In the genomic region with DNA sequence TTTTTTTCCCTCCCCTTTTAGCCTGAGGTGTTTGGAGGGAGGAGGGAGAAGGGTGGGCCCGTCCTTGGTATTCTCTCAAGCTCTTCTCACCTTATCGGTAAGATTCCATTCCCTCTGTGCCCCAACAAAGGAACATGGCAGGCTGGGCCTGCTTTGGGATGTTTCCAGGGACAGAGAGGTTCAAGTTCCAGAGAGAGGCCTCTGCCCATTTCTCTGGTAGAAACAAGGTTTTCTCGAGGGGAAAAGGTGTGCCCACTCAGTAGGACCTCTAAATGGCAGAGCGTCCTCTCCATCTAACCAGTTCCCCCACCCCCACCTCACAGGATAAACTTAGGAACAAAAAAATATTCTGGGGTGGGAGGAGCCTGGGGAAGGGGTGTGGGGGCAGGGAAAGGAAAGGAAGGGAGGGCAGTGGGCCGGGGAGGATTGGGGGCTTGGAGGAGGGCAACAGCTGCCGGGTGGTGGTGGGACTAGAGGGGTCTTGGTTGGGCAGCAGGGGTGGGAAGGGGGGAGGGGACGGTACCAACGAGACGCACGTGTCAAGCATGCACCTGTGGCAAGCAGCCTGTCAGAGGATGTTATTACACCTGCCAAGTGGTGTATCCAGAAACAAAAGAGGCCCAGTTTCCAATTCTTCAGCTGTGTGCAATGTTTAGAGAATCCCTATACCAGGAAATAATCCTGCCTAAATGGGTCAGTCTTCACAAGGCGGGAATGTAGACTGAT, we compare ENCODE assay signal across 8 cellular contexts. TPM values are rescaled to one million over a fixed set of nuclear protein-coding genes. Genes with fewer than 3 reads are reported as not detected.
A peak's percentile ranks its signal among the peaks of the same experiment; 100 is the strongest.
DNase-seq lines count a peak whose midpoint lies in the region; ATAC-seq and TF ChIP-seq lines count a peak whose summit lies in the region.

No MANE protein-coding gene starts in this region.

- H3K4me1 Mint-ChIP-seq in activated T-cell treated with anti-CD3 and anti-CD28 coated beads, Interleukin-2, amount 50 U/mL, for 24 hours (ENCODE audit: low read depth) = peaks cover 52% of the 10 kb centered on the region

- H3K4me3 Mint-ChIP-seq in activated T-cell treated with anti-CD3 and anti-CD28 coated beads, Interleukin-2, amount 50 U/mL, for 24 hours = peak overlapping the region; percentile 99

- in situ Hi-C loops in gastrocnemius medialis (cut with MboI; ENCODE audit: low sequenced_read_pairs in 4 of 4) = no loop called here

- TF ChIP-seq POLR2A in gastrocnemius medialis (IDR thresholded peaks at IDR 0.05) = peak; percentile 44 to 51

- H3K27ac ChIP-seq in right cardiac atrium (ENCODE audit: low read length) (peak overlapping the region; percentile 94), gastrocnemius medialis (peak overlapping the region; percentile 98 to 100 (median 98))

- peaks cover 0 to 7% of the 10 kb centered on the region in 2 donors for H3K36me3 ChIP-seq in gastrocnemius medialis

- H3K4me1 ChIP-seq in right cardiac atrium (ENCODE audit: control insufficient read depth, insufficient read depth, low read length) = peaks cover 4% of the 10 kb centered on the region
- H3K4me1 ChIP-seq in gastrocnemius medialis = peaks cover 25 to 30% of the 10 kb centered on the region in 2 donors

- no peaks in the 10 kb centered on the region for H3K27me3 Mint-ChIP-seq in activated T-cell treated with anti-CD3 and anti-CD28 coated beads, Interleukin-2, amount 50 U/mL, for 24 hours

- H3K27me3 ChIP-seq in right cardiac atrium (ENCODE audit: control insufficient read depth, insufficient read depth) (no peaks in the 10 kb centered on the region), gastrocnemius medialis (no peaks in the 10 kb centered on the region)

- peak; percentile 38 for DNase-seq in ELR (ENCODE audit: low read depth)
- DNase-seq in NCI-H1930 (lab: John Stamatoyannopoulos, UW) = peak; percentile 36 to 42
- peak; percentile 69 for DNase-seq in activated T-cell treated with anti-CD3 and anti-CD28 coated beads, Interleukin-2, amount 50 U/mL, for 24 hours
- peak in 2 of 3 donors; percentile 25 to 33 for DNase-seq in right cardiac atrium
- DNase-seq in gastrocnemius medialis = peak; percentile 63 to 69
- DNase-seq in NCI-H524 treated with DMSO at 0.1 percent for 48 hours (lab: John Stamatoyannopoulos, UW) = no peak

- ATAC-seq in right cardiac atrium (no peak), gastrocnemius medialis (peak; percentile 13 to 20), GM21526 (IDR thresholded peaks at IDR 0.05; ENCODE audit: low FRiP score, unreplicated experiment) (no peak)
- no peak for ATAC-seq in activated CD4-positive, CD25-positive, alpha-beta regulatory T cell treated with anti-CD3 and anti-CD28 coated beads, Interleukin-2, amount 50 U/mL, for 24 hours

- peak overlapping the region; percentile 100 for H3K27ac Mint-ChIP-seq in activated T-cell treated with anti-CD3 and anti-CD28 coated beads, Interleukin-2, amount 50 U/mL, for 24 hours

- 10% methylated on average over 11 of the region's 11 CpGs for WGBS in right cardiac atrium

- H3K36me3 Mint-ChIP-seq in activated T-cell treated with anti-CD3 and anti-CD28 coated beads, Interleukin-2, amount 50 U/mL, for 24 hours (ENCODE audit: low read depth) = peaks cover 56% of the 10 kb centered on the region

- H3K9me3 ChIP-seq in right cardiac atrium (ENCODE audit: control insufficient read depth, low read length) = no peaks in the 10 kb centered on the region
- H3K9me3 ChIP-seq in gastrocnemius medialis = no peaks in the 10 kb centered on the region

- TF ChIP-seq CTCF in gastrocnemius medialis (IDR thresholded peaks at IDR 0.05 in 4 of 5, conservative IDR thresholded peaks at IDR 0.05 in 1 of 5) = no peak

- H3K9me3 Mint-ChIP-seq in activated T-cell treated with anti-CD3 and anti-CD28 coated beads, Interleukin-2, amount 50 U/mL, for 24 hours = no peaks in the 10 kb centered on the region

- peak overlapping the region; percentile 67 for H3K4me3 ChIP-seq in right cardiac atrium (ENCODE audit: low read length)
- peak overlapping the region; percentile 91 to 95 (median 92) for H3K4me3 ChIP-seq in gastrocnemius medialis

- intact Hi-C loops in right cardiac atrium (cut with DNase I) (loop anchor here (2.0 to 10.0 kb wide), 5 partner anchors 33 to 177 kb away; a partner anchor contains a TSS), gastrocnemius medialis (cut with DNase I; ENCODE audit: low total_unique reads) (loop anchor here (1.0 to 5.0 kb wide), 3 partner anchors 18 to 203 kb away; a partner anchor contains a TSS)

RNA-seq across cellular contexts. Expression of a gene that starts 2.1 kb away (rescaled TPM):
- total RNA-seq in right cardiac atrium (100 to 1,000 TPM; 233 to 259 (median 239) TPM), gastrocnemius medialis (100 to 1,000 TPM; 178 to 296 (median 262) TPM)
- polyA plus RNA-seq in right cardiac atrium = 280 TPM

Comparison
In these comparisons a context has a peak if more than half of its experiments do, and no peak if none do; other contexts are left out.
1. ATAC-seq: peak in gastrocnemius medialis (2 of 2); none in right cardiac atrium (0 of 2), GM21526 (single experiment) and activated CD4-positive, CD25-positive, alpha-beta regulatory T cell treated with anti-CD3 and anti-CD28 coated beads, Interleukin-2, amount 50 U/mL, for 24 hours (0 of 2).